Comparison of ENCODE assay signal across 19 cellular contexts in the genomic region with DNA sequence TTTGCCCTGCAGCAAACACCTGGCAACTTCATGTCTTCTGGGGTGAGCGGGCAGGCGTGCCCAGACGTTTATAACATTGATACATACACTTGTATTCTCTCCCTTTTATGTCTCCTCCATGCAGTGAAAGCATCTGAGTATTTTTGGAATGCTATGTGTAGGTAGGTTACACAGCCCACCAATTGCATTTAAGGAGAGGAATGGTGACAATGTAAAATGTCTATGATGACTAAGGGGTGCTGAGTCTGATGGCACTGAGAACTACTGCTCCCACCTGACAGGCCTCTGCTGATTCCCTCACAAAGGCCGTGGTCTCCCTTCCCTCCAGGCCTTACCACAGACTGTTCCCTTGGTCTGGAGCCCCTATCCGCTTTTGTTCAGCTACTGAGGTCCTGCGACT.
A peak's percentile ranks its signal among the peaks of the same experiment; 100 is the strongest.
DNase-seq lines count a peak whose midpoint lies in the region; ATAC-seq and TF ChIP-seq lines count a peak whose summit lies in the region.
"Had no signal": no experiment of that assay in that cellular context is flagged by ENCODE, and none has a peak within 500 bp of the region (broad histone marks: within the 10 kb centered on the region; RNA-seq: fewer than 3 reads in every experiment).

No MANE protein-coding gene starts in this region.

- H3K9me3 Mint-ChIP-seq in memory B cell = no peaks in the 10 kb centered on the region
- no peaks in the 10 kb centered on the region for H3K9me3 Mint-ChIP-seq in stimulated activated memory B cell treated with anti-CD40 and anti-IgM and Interleukin-4, amounts not matched to agents 10 μg/mL and 1 μg/mL and 100 μg/mL, for 72 hours
- H3K9me3 Mint-ChIP-seq: HFFc6, IgD-negative memory B cell had no signal

- H3K27me3 ChIP-seq in BLaER1 = no peaks in the 10 kb centered on the region
- H3K27me3 ChIP-seq: SJSA1 had no signal

- DNase-seq in RWPE1 (ENCODE audit: low spot score) = no peak
- DNase-seq in memory B cell (ENCODE audit: low spot score in 2 of 2) = no peak
- no peak for DNase-seq in NCI-H187 (lab: John Stamatoyannopoulos, UW)
- no peak for DNase-seq in NCI-H146 treated with DMSO at 0.1 percent for 48 hours (lab: John Stamatoyannopoulos, UW; ENCODE audit: unreplicated experiment)
- DNase-seq: DMS79 treated with DMSO at 0.1 percent for 48 hours, H7, HFFc6, Karpas-422, NCI-H1048, NCI-H1436, NCI-H2029 treated with DMSO at 0.1 percent for 48 hours, NCI-H2171, NCI-H526 had no signal

- peaks cover 2% of the 10 kb centered on the region for H3K4me1 Mint-ChIP-seq in memory B cell
- no peaks in the 10 kb centered on the region for H3K4me1 Mint-ChIP-seq in stimulated activated memory B cell treated with anti-CD40 and anti-IgM and Interleukin-4, amounts not matched to agents 10 μg/mL and 1 μg/mL and 100 μg/mL, for 72 hours
- H3K4me1 Mint-ChIP-seq: IgD-negative memory B cell had no signal

- no peak for TF ChIP-seq CTCF in RWPE1 (conservative IDR thresholded peaks at IDR 0.05; ENCODE audit: low read depth)

- H3K36me3 Mint-ChIP-seq in memory B cell = peaks cover 54% of the 10 kb centered on the region
- H3K36me3 Mint-ChIP-seq in stimulated activated memory B cell treated with anti-CD40 and anti-IgM and Interleukin-4, amounts not matched to agents 10 μg/mL and 1 μg/mL and 100 μg/mL, for 72 hours = peaks cover 85% of the 10 kb centered on the region

- CTCF ChIA-PET in RWPE1 (lab: Yijun Ruan, JAX) = no interaction called here

- H3K9ac ChIP-seq in BLaER1 = no peak overlapping the region

- POLR2A ChIA-PET in RWPE1 (lab: Yijun Ruan, JAX; ENCODE audit: low non-redundant PET) = no interaction called here

- H3K27ac Mint-ChIP-seq in memory B cell = peak overlapping the region; percentile 62
- peak overlapping the region; percentile 3 for H3K27ac Mint-ChIP-seq in stimulated activated memory B cell treated with anti-CD40 and anti-IgM and Interleukin-4, amounts not matched to agents 10 μg/mL and 1 μg/mL and 100 μg/mL, for 72 hours
- H3K27ac Mint-ChIP-seq: HFFc6 had no signal

- H3K4me3 ChIP-seq in BLaER1 = no peak overlapping the region
- H3K4me3 ChIP-seq: SJSA1 had no signal

- H3K4me3 Mint-ChIP-seq in memory B cell = no peak overlapping the region
- H3K4me3 Mint-ChIP-seq in stimulated activated memory B cell treated with anti-CD40 and anti-IgM and Interleukin-4, amounts not matched to agents 10 μg/mL and 1 μg/mL and 100 μg/mL, for 72 hours = no peak overlapping the region
- H3K4me3 Mint-ChIP-seq: HFFc6, IgD-negative memory B cell had no signal

- H3K4me2 ChIP-seq in BLaER1 = peak overlapping the region; percentile 84

- H3K4me1 ChIP-seq in BLaER1 = peaks cover 100% of the 10 kb centered on the region

- no peak for ATAC-seq in memory B cell (ENCODE audit: low read depth)
- no peak for ATAC-seq in stimulated activated memory B cell treated with anti-CD40 and anti-IgM and Interleukin-4, amounts not matched to agents 10 μg/mL and 1 μg/mL and 100 μg/mL, for 72 hours
- no peak for ATAC-seq in GM18505 (IDR thresholded peaks at IDR 0.05; ENCODE audit: unreplicated experiment)

- peaks cover 63% of the 10 kb centered on the region for H3K36me3 ChIP-seq in BLaER1

- TF ChIP-seq POLR2A in GM18505 (IDR thresholded peaks at IDR 0.05; ENCODE audit: borderline replicate concordance, extremely low read depth, insufficient read depth, insufficient read length) = no peak

- peaks cover 47% of the 10 kb centered on the region; the same call in 1 of the 2 replicates for H4K20me1 ChIP-seq in BLaER1

- no peaks in the 10 kb centered on the region for H3K9me3 ChIP-seq in BLaER1
- H3K9me3 ChIP-seq: SJSA1 had no signal

- H3K27me3 Mint-ChIP-seq in memory B cell = no peaks in the 10 kb centered on the region
- no peaks in the 10 kb centered on the region for H3K27me3 Mint-ChIP-seq in stimulated activated memory B cell treated with anti-CD40 and anti-IgM and Interleukin-4, amounts not matched to agents 10 μg/mL and 1 μg/mL and 100 μg/mL, for 72 hours
- H3K27me3 Mint-ChIP-seq: IgD-negative memory B cell had no signal

- H3K27ac ChIP-seq in BLaER1 (no peak overlapping the region), RWPE1 (peak overlapping the region; percentile 66)
- H3K27ac ChIP-seq: HL-60, SJSA1 had no signal
